8 cellular contexts compared by ENCODE assay signal in the genomic region with DNA sequence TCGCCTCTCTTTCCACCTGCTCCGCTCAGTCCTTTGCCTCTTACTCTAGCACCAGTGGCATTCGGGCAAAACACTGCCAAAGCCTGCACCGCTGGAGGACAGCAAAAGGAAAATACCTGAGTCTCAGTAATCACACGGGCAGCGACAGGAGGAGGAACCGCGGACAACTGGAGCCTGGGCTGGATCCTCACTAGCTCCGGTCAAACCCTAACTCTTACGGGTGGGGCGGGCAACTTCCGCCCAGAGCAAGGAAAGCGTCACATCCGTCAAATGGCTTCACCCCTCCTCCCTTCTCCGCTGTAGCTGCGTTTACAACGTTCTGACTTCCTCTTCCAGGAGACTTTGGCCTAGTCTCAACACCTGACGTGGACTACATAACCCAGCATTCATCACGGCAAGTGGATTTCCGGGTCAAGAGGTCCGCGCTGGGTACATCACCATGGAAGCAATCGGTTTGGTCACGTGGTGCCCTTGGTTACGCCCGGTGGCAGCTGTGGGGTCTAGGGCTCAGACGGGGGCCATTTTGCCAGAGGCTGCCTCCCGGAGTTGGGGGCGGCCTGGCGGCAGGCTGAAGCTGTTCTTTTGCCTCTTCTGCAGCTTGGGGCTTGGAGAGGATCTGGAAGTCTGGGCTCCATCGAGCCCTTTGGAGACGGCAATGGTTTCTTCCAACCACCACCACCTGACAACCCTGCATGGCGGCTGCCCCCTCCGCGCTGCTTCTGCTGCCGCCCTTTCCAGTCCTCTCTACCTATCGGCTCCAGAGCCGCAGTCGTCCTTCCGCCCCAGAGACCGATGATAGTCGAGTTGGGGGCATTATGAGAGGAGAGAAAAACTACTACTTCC. TPM values are rescaled to one million over a fixed set of nuclear protein-coding genes. Genes with fewer than 3 reads are reported as not detected.
A peak's percentile ranks its signal among the peaks of the same experiment; 100 is the strongest.
DNase-seq lines count a peak whose midpoint lies in the region; ATAC-seq and TF ChIP-seq lines count a peak whose summit lies in the region.

A gene with protein sequence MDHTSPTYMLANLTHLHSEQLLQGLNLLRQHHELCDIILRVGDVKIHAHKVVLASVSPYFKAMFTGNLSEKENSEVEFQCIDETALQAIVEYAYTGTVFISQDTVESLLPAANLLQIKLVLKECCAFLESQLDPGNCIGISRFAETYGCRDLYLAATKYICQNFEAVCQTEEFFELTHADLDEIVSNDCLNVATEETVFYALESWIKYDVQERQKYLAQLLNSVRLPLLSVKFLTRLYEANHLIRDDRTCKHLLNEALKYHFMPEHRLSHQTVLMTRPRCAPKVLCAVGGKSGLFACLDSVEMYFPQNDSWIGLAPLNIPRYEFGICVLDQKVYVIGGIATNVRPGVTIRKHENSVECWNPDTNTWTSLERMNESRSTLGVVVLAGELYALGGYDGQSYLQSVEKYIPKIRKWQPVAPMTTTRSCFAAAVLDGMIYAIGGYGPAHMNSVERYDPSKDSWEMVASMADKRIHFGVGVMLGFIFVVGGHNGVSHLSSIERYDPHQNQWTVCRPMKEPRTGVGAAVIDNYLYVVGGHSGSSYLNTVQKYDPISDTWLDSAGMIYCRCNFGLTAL (minus strand): TSS at position 218 of the 843 bp plus-strand sequence. CDS start 16,019 bp downstream, outside the sequence.
A gene with protein sequence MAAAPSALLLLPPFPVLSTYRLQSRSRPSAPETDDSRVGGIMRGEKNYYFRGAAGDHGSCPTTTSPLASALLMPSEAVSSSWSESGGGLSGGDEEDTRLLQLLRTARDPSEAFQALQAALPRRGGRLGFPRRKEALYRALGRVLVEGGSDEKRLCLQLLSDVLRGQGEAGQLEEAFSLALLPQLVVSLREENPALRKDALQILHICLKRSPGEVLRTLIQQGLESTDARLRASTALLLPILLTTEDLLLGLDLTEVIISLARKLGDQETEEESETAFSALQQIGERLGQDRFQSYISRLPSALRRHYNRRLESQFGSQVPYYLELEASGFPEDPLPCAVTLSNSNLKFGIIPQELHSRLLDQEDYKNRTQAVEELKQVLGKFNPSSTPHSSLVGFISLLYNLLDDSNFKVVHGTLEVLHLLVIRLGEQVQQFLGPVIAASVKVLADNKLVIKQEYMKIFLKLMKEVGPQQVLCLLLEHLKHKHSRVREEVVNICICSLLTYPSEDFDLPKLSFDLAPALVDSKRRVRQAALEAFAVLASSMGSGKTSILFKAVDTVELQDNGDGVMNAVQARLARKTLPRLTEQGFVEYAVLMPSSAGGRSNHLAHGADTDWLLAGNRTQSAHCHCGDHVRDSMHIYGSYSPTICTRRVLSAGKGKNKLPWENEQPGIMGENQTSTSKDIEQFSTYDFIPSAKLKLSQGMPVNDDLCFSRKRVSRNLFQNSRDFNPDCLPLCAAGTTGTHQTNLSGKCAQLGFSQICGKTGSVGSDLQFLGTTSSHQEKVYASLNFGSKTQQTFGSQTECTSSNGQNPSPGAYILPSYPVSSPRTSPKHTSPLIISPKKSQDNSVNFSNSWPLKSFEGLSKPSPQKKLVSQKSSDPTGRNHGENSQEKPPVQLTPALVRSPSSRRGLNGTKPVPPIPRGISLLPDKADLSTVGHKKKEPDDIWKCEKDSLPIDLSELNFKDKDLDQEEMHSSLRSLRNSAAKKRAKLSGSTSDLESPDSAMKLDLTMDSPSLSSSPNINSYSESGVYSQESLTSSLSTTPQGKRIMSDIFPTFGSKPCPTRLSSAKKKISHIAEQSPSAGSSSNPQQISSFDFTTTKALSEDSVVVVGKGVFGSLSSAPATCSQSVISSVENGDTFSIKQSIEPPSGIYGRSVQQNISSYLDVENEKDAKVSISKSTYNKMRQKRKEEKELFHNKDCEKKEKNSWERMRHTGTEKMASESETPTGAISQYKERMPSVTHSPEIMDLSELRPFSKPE (N-terminal part only) (plus strand): TSS at position 461 of the 843 bp plus-strand sequence. CDS start 232 bp downstream, at position 693.

- H3K9me3 Mint-ChIP-seq in GM23338 = no peaks in the 10 kb centered on the region
- H3K9me3 Mint-ChIP-seq in naive thymus-derived CD8-positive, alpha-beta T cell = peaks cover under 1 to 41% (median 8%) of the 10 kb centered on the region in 9 donors

- ATAC-seq in GM23338 = peak; percentile 91
- ATAC-seq in naive thymus-derived CD8-positive, alpha-beta T cell = peak; percentile 85 to 89

- no peaks in the 10 kb centered on the region for H3K27me3 ChIP-seq in GM23338 (ENCODE audit: insufficient read depth)

- 0 out of 2 replicates have a peak within 1 kb of the TSS, but pooled peaks have one; percentile 24 for H3K27ac Mint-ChIP-seq in GM23338
- no peak within 1 kb of the TSS for H3K27ac Mint-ChIP-seq in naive thymus-derived CD8-positive, alpha-beta T cell

- H3K4me1 Mint-ChIP-seq in GM23338 = peaks cover 24% of the 10 kb centered on the region; the same call in 2 of the 3 replicates
- peaks cover 12 to 68% (median 45%) of the 10 kb centered on the region in 4 donors for H3K4me1 Mint-ChIP-seq in naive thymus-derived CD8-positive, alpha-beta T cell

- peaks cover 82% of the 10 kb centered on the region for H3K79me2 ChIP-seq in GM23338 (replicated peaks; ENCODE audit: insufficient read depth)

- H3K4me3 Mint-ChIP-seq in GM23338 = no peak within 1 kb of the TSS
- H3K4me3 Mint-ChIP-seq in naive thymus-derived CD8-positive, alpha-beta T cell = no peak within 1 kb of the TSS

- peak within 1 kb of the TSS; percentile 88 for H3K4me2 ChIP-seq in GM23338

- no peaks in the 10 kb centered on the region for H3K36me3 ChIP-seq in GM23338 (ENCODE audit: insufficient read depth)

- no peaks in the 10 kb centered on the region for H3F3A ChIP-seq in GM23338 (replicated peaks; ENCODE audit: low read depth)

- TF ChIP-seq CTCF in GM23338 (conservative IDR thresholded peaks at IDR 0.05; ENCODE audit: low read depth in 2 of 2) = no peak

- peaks cover 2% of the 10 kb centered on the region for H3K27me3 Mint-ChIP-seq in GM23338 (ENCODE audit: insufficient read depth, low read depth, poor library complexity)
- H3K27me3 Mint-ChIP-seq in naive thymus-derived CD8-positive, alpha-beta T cell = no peaks in the 10 kb centered on the region

- POLR2A ChIA-PET in naive thymus-derived CD8-positive, alpha-beta T cell (lab: Charles Lee) = interaction anchor here (0.5 to 4.8 kb wide), 13 partner anchors 17 to 291 kb away, joined by 3 to 60 read pairs (median 4); a partner anchor contains a TSS

- H3K36me3 Mint-ChIP-seq in GM23338 (ENCODE audit: low read depth) = peaks cover 7% of the 10 kb centered on the region; the same call in 2 of the 3 replicates
- H3K36me3 Mint-ChIP-seq in naive thymus-derived CD8-positive, alpha-beta T cell = peaks cover 4 to 32% (median 31%) of the 10 kb centered on the region in 3 donors

- no peaks in the 10 kb centered on the region; the same call in 1 of the 2 replicates for H4K20me1 ChIP-seq in GM23338 (replicated peaks; ENCODE audit: insufficient read depth)

- DNase-seq in Daoy (ENCODE audit: low read depth) (peak; percentile 100), GM23338 (ENCODE audit: low spot score) (peak; percentile 100), Kasumi-1 (lab: John Stamatoyannopoulos, UW) (peak; percentile 100), RKO (ENCODE audit: low spot score) (peak; percentile 100), fibroblast of peridontal ligament (ENCODE audit: extremely low read depth) (peak; percentile 100)
- DNase-seq in activated T-helper 1 cell treated with anti-CD3 and anti-CD28 coated beads, Interleukin-2, amount 50 U/mL, for 16 hours (ENCODE audit: low read depth in 1 of 2, low spot score in 1 of 2) = peak; percentile 84 to 92
- peak; percentile 82 to 100 (median 98) for DNase-seq in naive thymus-derived CD8-positive, alpha-beta T cell
- DNase-seq in stimulated activated naive CD4-positive, alpha-beta T cell (lab: John Stamatoyannopoulos, UW) = peak; percentile 89 to 98 (median 96)

- peak within 1 kb of the TSS; percentile 75 for H3K4me3 ChIP-seq in GM23338

- peak within 1 kb of the TSS; percentile 14 for H2AFZ ChIP-seq in GM23338

- peaks cover 17% of the 10 kb centered on the region for H3K4me1 ChIP-seq in GM23338 (ENCODE audit: insufficient read depth)

- no peaks in the 10 kb centered on the region for H3K9me2 ChIP-seq in GM23338 (ENCODE audit: insufficient read depth)

- peak within 1 kb of the TSS; percentile 80 for H3K27ac ChIP-seq in GM23338 (ENCODE audit: low read depth)

TF ChIP-seq in GM23338, 12 proteins besides CTCF, POLR2A, EP300 and RAD21 (continues in another document):
- TF ChIP-seq, protein P1, sequence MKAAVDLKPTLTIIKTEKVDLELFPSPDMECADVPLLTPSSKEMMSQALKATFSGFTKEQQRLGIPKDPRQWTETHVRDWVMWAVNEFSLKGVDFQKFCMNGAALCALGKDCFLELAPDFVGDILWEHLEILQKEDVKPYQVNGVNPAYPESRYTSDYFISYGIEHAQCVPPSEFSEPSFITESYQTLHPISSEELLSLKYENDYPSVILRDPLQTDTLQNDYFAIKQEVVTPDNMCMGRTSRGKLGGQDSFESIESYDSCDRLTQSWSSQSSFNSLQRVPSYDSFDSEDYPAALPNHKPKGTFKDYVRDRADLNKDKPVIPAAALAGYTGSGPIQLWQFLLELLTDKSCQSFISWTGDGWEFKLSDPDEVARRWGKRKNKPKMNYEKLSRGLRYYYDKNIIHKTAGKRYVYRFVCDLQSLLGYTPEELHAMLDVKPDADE (IDR thresholded peaks at IDR 0.05) = peak; percentile 99
- TF ChIP-seq EZH2phosphoT487 (IDR thresholded peaks at IDR 0.05; ENCODE audit: unreplicated experiment) (no peak), STAT1 (IDR thresholded peaks at IDR 0.05; ENCODE audit: unreplicated experiment) (no peak), JUNB (IDR thresholded peaks at IDR 0.05; ENCODE audit: unreplicated experiment) (no peak), NANOG (IDR thresholded peaks at IDR 0.05; ENCODE audit: borderline replicate concordance) (no peak), POLR2AphosphoS5 (IDR thresholded peaks at IDR 0.05; ENCODE audit: low read depth) (peak; percentile 91)

RNA-seq across cellular contexts. Expression of the first gene that starts in this region (rescaled TPM):
- total RNA-seq in Daoy (2014; rRNA removed; shearing (Covaris generic)) = 4.2 and 6.3 TPM in 2 replicates
- total RNA-seq in GM23338 (2014; rRNA removed; shearing (Covaris generic)) = 9.9 and 10.6 TPM in 2 replicates
- polyA plus RNA-seq in GM23338 (2016; fragmentation: Nextera tagmentation; extraction: Ambion mirVana) = 5.3 and 7.7 TPM in 2 replicates
- 10 to 100 TPM; 39.5 to 39.7 TPM for total RNA-seq in naive thymus-derived CD8-positive, alpha-beta T cell
- 10 to 100 TPM; 41.2 to 53.9 (median 41.9) TPM for polyA plus RNA-seq in naive thymus-derived CD8-positive, alpha-beta T cell

RNA-seq across cellular contexts. Expression of the second gene that starts in this region (rescaled TPM):
- total RNA-seq in Daoy (2014; rRNA removed; shearing (Covaris generic)) = 9.4 and 13.6 TPM in 2 replicates
- 9.8 and 10.8 TPM in 2 replicates for total RNA-seq in GM23338 (2014; rRNA removed; shearing (Covaris generic))
- polyA plus RNA-seq in GM23338 (2016; fragmentation: Nextera tagmentation; extraction: Ambion mirVana) = 5.8 and 9.6 TPM in 2 replicates
- total RNA-seq in naive thymus-derived CD8-positive, alpha-beta T cell = 10 to 100 TPM; 14.8 to 18.3 TPM
- polyA plus RNA-seq in naive thymus-derived CD8-positive, alpha-beta T cell = 10 to 100 TPM in 1 of 3 donors, 1 to 10 TPM in 2; 7.6 to 13.3 (median 10.0) TPM

Comparison
In these comparisons a context has a peak if more than half of its experiments do, and no peak if none do; other contexts are left out.
1. Peak in every context shown above with its lines: DNase-seq, ATAC-seq, H3K4me3 ChIP-seq and H3K27ac ChIP-seq.